Comparison of ENCODE assay signal across 8 cellular contexts in genomic region chr16:11379420-11379819, GRCh38. TPM values are rescaled to one million over a fixed set of nuclear protein-coding genes. Genes with fewer than 3 reads are reported as not detected.
A peak's percentile ranks its signal among the peaks of the same experiment; 100 is the strongest.
DNase-seq lines count a peak whose midpoint lies in the region; ATAC-seq, FAIRE-seq and TF ChIP-seq lines count a peak whose summit lies in the region.

No MANE protein-coding gene starts in this region.

- ATAC-seq in GM18870 (IDR thresholded peaks at IDR 0.05; ENCODE audit: unreplicated experiment), result peak; percentile 65
- ATAC-seq in HG03565 (IDR thresholded peaks at IDR 0.05; ENCODE audit: unreplicated experiment), result peak; percentile 80
- no peak for ATAC-seq in HG02870 (IDR thresholded peaks at IDR 0.05; ENCODE audit: unreplicated experiment)

- FAIRE-seq in bronchial epithelial cell (lab: Jason Lieb, UNC), result no peak

- TF ChIP-seq CTCF in bronchial epithelial cell (IDR thresholded peaks at IDR 0.05; ENCODE audit: insufficient read depth, low read length, severe bottlenecking), result no peak
- no peak for TF ChIP-seq CTCF in dorsolateral prefrontal cortex (IDR thresholded peaks at IDR 0.05 in 54 of 56, conservative IDR thresholded peaks at IDR 0.05 in 2 of 56; ENCODE audit: low read depth in 1 of 56, partially characterized antibody in 56 of 56)

- H3K27me3 ChIP-seq in bronchial epithelial cell (ENCODE audit: control insufficient read depth, insufficient read depth, low read length), result no peaks in the 10 kb centered on the region
- no peaks in the 10 kb centered on the region for H3K27me3 ChIP-seq in dorsolateral prefrontal cortex

- no peak overlapping the region for H3K27ac ChIP-seq in dorsolateral prefrontal cortex

- DNase-seq in CD1c-positive myeloid dendritic cell (ENCODE audit: extremely low spot score), result peak; percentile 53
- peak; percentile 33 for DNase-seq in bronchial epithelial cell (ENCODE audit: low read depth)
- DNase-seq in NAMALWA (ENCODE audit: low spot score), result no peak
- DNase-seq in dorsolateral prefrontal cortex, result no peak
- no peak for DNase-seq in NCI-H1092 (lab: John Stamatoyannopoulos, UW)

- H3K36me3 ChIP-seq in bronchial epithelial cell (ENCODE audit: control insufficient read depth, insufficient read depth, low read length), result no peaks in the 10 kb centered on the region

- H3K4me3 ChIP-seq in bronchial epithelial cell (ENCODE audit: low read depth, low read length) (no peak overlapping the region), dorsolateral prefrontal cortex (no peak overlapping the region)

- intact Hi-C loops in dorsolateral prefrontal cortex (cut with DNase I), result no loop called here

RNA-seq across cellular contexts. Expression of gene RMI2, which starts 34.2 kb away (rescaled TPM):
- total RNA-seq in bronchial epithelial cell (2.6 and 3.8 TPM in 2 replicates), dorsolateral prefrontal cortex (1 to 10 TPM in 113 of 120 experiments, under 1 TPM in 7; 0.69 to 7.9 (median 3.0) TPM)

Comparison
In these comparisons a context has a peak if more than half of its experiments do, and no peak if none do; other contexts are left out.
1. DNase-seq: peak in CD1c-positive myeloid dendritic cell (single experiment) and bronchial epithelial cell (single experiment); none in NAMALWA (single experiment), dorsolateral prefrontal cortex (0 of 10) and NCI-H1092 (single experiment).